ENCODE assay signal across 9 cellular contexts in genomic region chr18:79681484-79682387, GRCh38. TPM values are rescaled to one million over a fixed set of nuclear protein-coding genes. Genes with fewer than 3 reads are reported as not detected.
DNase-seq lines count a peak whose midpoint lies in the region; ATAC-seq lines count a peak whose summit lies in the region.
"Had no signal": no experiment of that assay in that cellular context is flagged by ENCODE, and none has a peak within 500 bp of the region (broad histone marks: within the 10 kb centered on the region; RNA-seq: fewer than 3 reads in every experiment).

No MANE protein-coding gene starts in this region.

- peaks cover 5% of the 10 kb centered on the region for H3K36me3 Mint-ChIP-seq in memory B cell

- H3K27ac Mint-ChIP-seq in memory B cell, result no peak overlapping the region

- peaks cover 30% of the 10 kb centered on the region for H3K4me1 Mint-ChIP-seq in memory B cell

- H3K27me3 Mint-ChIP-seq in memory B cell, result no peaks in the 10 kb centered on the region

- H3K36me3 ChIP-seq in NT2/D1 (ENCODE audit: insufficient read depth, insufficient read length, low read length), result peaks cover 36% of the 10 kb centered on the region

- peak overlapping the region; percentile 79 for H3K4me3 Mint-ChIP-seq in memory B cell

- no peaks in the 10 kb centered on the region for H3K9me3 Mint-ChIP-seq in memory B cell

- DNase-seq in NT2/D1 (ENCODE audit: low read depth, low spot score) (no peak), memory B cell (ENCODE audit: low spot score in 2 of 2) (no peak), hepatic stellate cell (ENCODE audit: low spot score) (no peak), NCI-H2107 (lab: John Stamatoyannopoulos, UW) (no peak), occipital lobe (lab: John Stamatoyannopoulos, UW) (no peak)
- peak; percentile 72 for DNase-seq in activated T-cell treated with anti-CD3 and anti-CD28 coated beads, Interleukin-2, amount 50 U/mL, for 48 hours
- peak; percentile 30 for DNase-seq in stimulated activated naive CD4-positive, alpha-beta T cell treated with Interleukin-2 at 50 U/mL for 16 hours (lab: John Stamatoyannopoulos, UW)

- H3K4me3 ChIP-seq in NT2/D1 (ENCODE audit: insufficient read length, low read depth), result peak overlapping the region; percentile 92
- H3K4me3 ChIP-seq: body of pancreas had no signal

- peaks cover 5% of the 10 kb centered on the region for H3K4me1 ChIP-seq in NT2/D1 (ENCODE audit: insufficient read depth, insufficient read length)

- H3K9ac ChIP-seq in NT2/D1 (ENCODE audit: insufficient read length, low read depth), result peak overlapping the region; percentile 95

- H3K9me3 ChIP-seq in NT2/D1 (ENCODE audit: insufficient read depth, low read length), result no peaks in the 10 kb centered on the region
- H3K9me3 ChIP-seq: body of pancreas had no signal

- no peaks in the 10 kb centered on the region for H3K27me3 ChIP-seq in NT2/D1 (ENCODE audit: insufficient read depth, insufficient read length)
- H3K27me3 ChIP-seq: body of pancreas had no signal

- no peak for ATAC-seq in memory B cell (ENCODE audit: low read depth)
- ATAC-seq in GM21526 (IDR thresholded peaks at IDR 0.05; ENCODE audit: low FRiP score, unreplicated experiment), result no peak
- ATAC-seq: body of pancreas had no signal

RNA-seq across cellular contexts. Expression of gene CTDP1, which starts 2.1 kb away (rescaled TPM):
- 14.5 TPM for total RNA-seq in occipital lobe

Comparison
In these comparisons a context has a peak if more than half of its experiments do, and no peak if none do; other contexts are left out.
1. DNase-seq: peak in activated T-cell treated with anti-CD3 and anti-CD28 coated beads, Interleukin-2, amount 50 U/mL, for 48 hours (2 of 2) and stimulated activated naive CD4-positive, alpha-beta T cell treated with Interleukin-2 at 50 U/mL for 16 hours (single experiment); none in NT2/D1 (single experiment), memory B cell (0 of 2), hepatic stellate cell (single experiment), NCI-H2107 (single experiment) and occipital lobe (single experiment).